Comparison of ENCODE assay signal across 9 cellular contexts in genomic region chr1:118077331-118078055, GRCh38.
DNase-seq lines count a peak whose midpoint lies in the region; ATAC-seq and TF ChIP-seq lines count a peak whose summit lies in the region.
"Had no signal": no experiment of that assay in that cellular context is flagged by ENCODE, and none has a peak within 500 bp of the region (broad histone marks: within the 10 kb centered on the region; RNA-seq: fewer than 3 reads in every experiment).

No MANE protein-coding gene starts in this region.

- intact Hi-C loops in psoas muscle (cut with DNase I) = no loop called here

- ATAC-seq in psoas muscle (no peak), HG02610 (IDR thresholded peaks at IDR 0.05; ENCODE audit: unreplicated experiment) (no peak), GM18867 (IDR thresholded peaks at IDR 0.05; ENCODE audit: unreplicated experiment) (no peak), HG02588 (IDR thresholded peaks at IDR 0.05; ENCODE audit: unreplicated experiment) (no peak)

- TF ChIP-seq CTCF in epithelial cell of esophagus (IDR thresholded peaks at IDR 0.05; ENCODE audit: insufficient read depth, low read depth, low read length, missing control alignments) (peak; percentile 64), psoas muscle (IDR thresholded peaks at IDR 0.05) (peak; percentile 34)

- no peaks in the 10 kb centered on the region for H3K36me3 ChIP-seq in psoas muscle (ENCODE audit: insufficient read depth in 1 of 2, low read depth in 1 of 2)

- no peaks in the 10 kb centered on the region for H3K27me3 ChIP-seq in psoas muscle (ENCODE audit: insufficient read depth in 3 of 3, low read length in 2 of 3)

- H3K9me3 ChIP-seq in psoas muscle = peaks cover 5% of the 10 kb centered on the region

- 62 to 70% (median 67%) methylated on average over 2 of the region's 2 CpGs for WGBS in psoas muscle, 3 donors

- H3K4me3 ChIP-seq in epithelial cell of esophagus (ENCODE audit: low read length) (no peak overlapping the region), psoas muscle (no peak overlapping the region)

- DNase-seq in DMS 273 (lab: John Stamatoyannopoulos, UW; ENCODE audit: unreplicated experiment) (peak; percentile 70), DMS 273 treated with DMSO at 0.1 percent for 48 hours (lab: John Stamatoyannopoulos, UW) (no peak), NCI-H226 (peak; percentile 17), epithelial cell of esophagus (ENCODE audit: low read depth) (peak; percentile 61), psoas muscle (no peak)
- DNase-seq: activated B cell treated with CpG ODN at 0.5 μM for 24 hours had no signal

- no peak overlapping the region for H3K27ac ChIP-seq in psoas muscle

- no peaks in the 10 kb centered on the region for H3K4me1 ChIP-seq in psoas muscle

Comparison
In these comparisons a context has a peak if more than half of its experiments do, and no peak if none do; other contexts are left out.
1. DNase-seq: peak in DMS 273 (single experiment), NCI-H226 (single experiment) and epithelial cell of esophagus (single experiment); none in DMS 273 treated with DMSO at 0.1 percent for 48 hours (single experiment) and psoas muscle (0 of 2).